In the genomic region with DNA sequence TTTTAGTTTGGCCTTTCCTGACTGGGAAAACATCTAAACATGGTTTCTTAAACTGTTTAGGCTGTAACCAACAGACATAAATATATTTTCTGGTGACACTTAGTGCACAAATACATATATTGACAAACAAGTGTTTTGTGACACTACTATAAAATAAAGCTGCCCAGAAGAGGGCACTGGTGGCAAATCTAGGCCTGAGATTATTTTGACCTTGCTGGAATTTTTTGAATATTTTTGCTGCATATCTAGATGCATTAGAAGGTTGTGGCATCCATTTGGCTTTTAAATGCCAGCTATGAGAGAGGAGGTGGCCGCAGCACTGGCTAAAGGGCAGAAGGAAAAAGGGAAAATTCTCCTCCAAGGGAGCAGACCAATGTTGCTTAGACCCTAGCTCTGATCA, we compare ENCODE assay signal across 7 cellular contexts.
A peak's percentile ranks its signal among the peaks of the same experiment; 100 is the strongest.
DNase-seq lines count a peak whose midpoint lies in the region; ATAC-seq and TF ChIP-seq lines count a peak whose summit lies in the region.
"Not testable (repeated sequence)": the region's sequence is repeated elsewhere in the genome, so short reads cannot be mapped to it uniquely, and the experiment has no call there.

No MANE protein-coding gene starts in this region.

- in situ Hi-C loops in SK-MEL-5 (cut with HindIII; ENCODE audit: low pct_unique_long_range_greater_than_20kb, low sequenced_read_pairs) = not testable (repeated sequence)

- H3K27me3 Mint-ChIP-seq in activated T-cell treated with anti-CD3 and anti-CD28 coated beads, Interleukin-2, amount 50 U/mL, for 72 hours (ENCODE audit: low read depth) = not testable (repeated sequence)

- not testable (repeated sequence) for ATAC-seq in activated T-cell treated with anti-CD3 and anti-CD28 coated beads, Interleukin-2, amount 50 U/mL, for 72 hours (replicated peaks in 1 of 2)

- DNase-seq in AG10803 (ENCODE audit: low read depth); activated T-cell treated with anti-CD3 and anti-CD28 coated beads, Interleukin-2, amount 50 U/mL, for 72 hours; epithelial cell of esophagus (ENCODE audit: low read depth): not testable (repeated sequence)
- DNase-seq in ELR (ENCODE audit: low read depth) (peak; percentile 8), SK-MEL-5 (ENCODE audit: low read depth, low spot score) (peak; percentile 29), medulla oblongata (ENCODE audit: extremely low spot score) (peak; percentile 1)

- peak; percentile 24; the same call in 1 of the 2 replicates for TF ChIP-seq CTCF in AG10803 (conservative IDR thresholded peaks at IDR 0.05; ENCODE audit: low read length)
- peak; percentile 16; the same call in 1 of the 2 replicates for TF ChIP-seq CTCF in LNCAP (IDR thresholded peaks at IDR 0.05)
- TF ChIP-seq CTCF in epithelial cell of esophagus (IDR thresholded peaks at IDR 0.05; ENCODE audit: insufficient read depth, low read depth, low read length, missing control alignments) = peak; percentile 12

- not testable (repeated sequence) for H3K4me3 ChIP-seq in AG10803 (ENCODE audit: low read length); epithelial cell of esophagus (ENCODE audit: low read length)

- H3K27ac Mint-ChIP-seq in activated T-cell treated with anti-CD3 and anti-CD28 coated beads, Interleukin-2, amount 50 U/mL, for 72 hours = peak overlapping the region; percentile 63

- not testable (repeated sequence) for H3K36me3 Mint-ChIP-seq in activated T-cell treated with anti-CD3 and anti-CD28 coated beads, Interleukin-2, amount 50 U/mL, for 72 hours (ENCODE audit: insufficient read depth in 2 of 2)

- H3K4me1 Mint-ChIP-seq in activated T-cell treated with anti-CD3 and anti-CD28 coated beads, Interleukin-2, amount 50 U/mL, for 72 hours (ENCODE audit: low read depth) = peaks cover 17% of the 10 kb centered on the region

- H3K9me3 Mint-ChIP-seq in activated T-cell treated with anti-CD3 and anti-CD28 coated beads, Interleukin-2, amount 50 U/mL, for 72 hours = not testable (repeated sequence)

- H3K4me3 Mint-ChIP-seq in activated T-cell treated with anti-CD3 and anti-CD28 coated beads, Interleukin-2, amount 50 U/mL, for 72 hours = not testable (repeated sequence)
